Comparison of ENCODE assay signal across 10 cellular contexts in genomic region chr1:168180148-168180524, GRCh38. TPM values are rescaled to one million over a fixed set of nuclear protein-coding genes. Genes with fewer than 3 reads are reported as not detected.
DNase-seq lines count a peak whose midpoint lies in the region; ATAC-seq and TF ChIP-seq lines count a peak whose summit lies in the region.
"Had no signal": no experiment of that assay in that cellular context is flagged by ENCODE, and none has a peak within 500 bp of the region (broad histone marks: within the 10 kb centered on the region; RNA-seq: fewer than 3 reads in every experiment).

No MANE protein-coding gene starts in this region.

- peaks cover 6% of the 10 kb centered on the region for H3K4me1 Mint-ChIP-seq in Caco-2 (ENCODE audit: low read depth, unreplicated experiment)

- POLR2A ChIA-PET in Caco-2 (lab: Charles Lee), result no interaction called here

- peaks cover 57% of the 10 kb centered on the region for H3K79me2 ChIP-seq in MM.1S (ENCODE audit: low read length)

- H3K27me3 ChIP-seq in Caco-2 (replicated peaks; ENCODE audit: control insufficient read depth, insufficient read depth, low read length) (no peaks in the 10 kb centered on the region), MM.1S (replicated peaks; ENCODE audit: insufficient read depth, low read length) (no peaks in the 10 kb centered on the region)

- H3K4me3 Mint-ChIP-seq in Caco-2 (ENCODE audit: unreplicated experiment), result no peak overlapping the region
- H3K4me3 Mint-ChIP-seq: memory B cell had no signal

- H3F3A ChIP-seq in MM.1S (ENCODE audit: insufficient read depth, low read length), result peaks cover 14% of the 10 kb centered on the region

- H4K20me1 ChIP-seq in MM.1S (ENCODE audit: insufficient read depth, low read length), result no peaks in the 10 kb centered on the region

- H3K36me3 Mint-ChIP-seq in Caco-2 (ENCODE audit: insufficient read depth, unreplicated experiment), result no peaks in the 10 kb centered on the region

- BruUV-seq in Caco-2 (replicated peaks; lab: Mats Ljungman, UMichigan), result no TSS peak

- H3K36me3 ChIP-seq in Caco-2 (ENCODE audit: control insufficient read depth, insufficient read depth, low read length) (no peaks in the 10 kb centered on the region), MM.1S (replicated peaks; ENCODE audit: insufficient read depth, low read length) (peaks cover 8% of the 10 kb centered on the region; the same call in 1 of the 2 replicates)

- DNase-seq in Caco-2 (no peak), MM.1S (no peak), epithelial cell of proximal tubule (ENCODE audit: low read depth) (no peak), pons (ENCODE audit: low spot score) (peak; percentile 23), GM13976 (ENCODE audit: low spot score) (no peak), DMS153 (lab: John Stamatoyannopoulos, UW) (no peak)
- DNase-seq: activated T-cell treated with anti-CD3 and anti-CD28 coated beads for 4 hours had no signal

- no peak overlapping the region for H3K27ac Mint-ChIP-seq in Caco-2 (ENCODE audit: unreplicated experiment)
- H3K27ac Mint-ChIP-seq: memory B cell had no signal

- H2AFZ ChIP-seq in MM.1S (ENCODE audit: low read length), result peak overlapping the region; percentile 72

- H3K4me3 ChIP-seq in Caco-2 (ENCODE audit: low read depth, low read length), result peak overlapping the region; percentile 91
- peak overlapping the region; percentile 71 for H3K4me3 ChIP-seq in MM.1S (ENCODE audit: low read length)
- H3K4me3 ChIP-seq in epithelial cell of proximal tubule (ENCODE audit: low read depth, low read length), result peak overlapping the region; percentile 85

- H3K4me1 ChIP-seq in Caco-2 (peaks cover 5% of the 10 kb centered on the region; the same call in 1 of the 2 replicates), MM.1S (ENCODE audit: low read length) (0 out of 2 replicates have a peak, but pooled peaks cover 4% of the 10 kb centered on the region)

- CTCF ChIA-PET in Caco-2 (lab: Charles Lee), result interaction anchor here (0.6 kb wide), 1 partner anchor 45 kb away, joined by 4 read pairs; the partner anchor contains the start of gene SFT2D2

- TF ChIP-seq CTCF in Caco-2 (IDR thresholded peaks at IDR 0.05; ENCODE audit: insufficient read depth in 1 of 2, low read depth in 1 of 2, low read length in 1 of 2, severe bottlenecking in 1 of 2, unreplicated experiment in 1 of 2) (no peak), MM.1S (IDR thresholded peaks at IDR 0.05; ENCODE audit: low read length) (no peak), epithelial cell of proximal tubule (conservative IDR thresholded peaks at IDR 0.05; ENCODE audit: low read depth, low read length) (no peak), GM13976 (IDR thresholded peaks at IDR 0.05; ENCODE audit: borderline replicate concordance, control extremely low read depth, extremely low read depth, insufficient read depth, missing control alignments) (no peak)

- peak overlapping the region; percentile 67; the same call in 1 of the 2 replicates for H3K27ac ChIP-seq in MM.1S (ENCODE audit: low read length)

- H3K4me2 ChIP-seq in MM.1S (ENCODE audit: low read depth, low read length), result peak overlapping the region; percentile 93

- no peaks in the 10 kb centered on the region for H3K9me3 ChIP-seq in Caco-2
- no peaks in the 10 kb centered on the region for H3K9me3 ChIP-seq in MM.1S (replicated peaks; ENCODE audit: insufficient read depth, low read length)

- H3K9ac ChIP-seq in MM.1S (ENCODE audit: low read length), result peak overlapping the region; percentile 69

- in situ Hi-C loops in GM13976 (cut with MboI; ENCODE audit: low sequenced_read_pairs, unreplicated experiment), result no loop called here

- intact Hi-C loops in Caco-2 (cut with micrococcal nuclease; ENCODE audit: unreplicated experiment), result no loop called here

- H3K9me2 ChIP-seq in MM.1S (replicated peaks; ENCODE audit: insufficient read depth, low read length), result no peaks in the 10 kb centered on the region

- ATAC-seq in GM19452 (IDR thresholded peaks at IDR 0.05; ENCODE audit: unreplicated experiment) (no peak), HG02885 (IDR thresholded peaks at IDR 0.05; ENCODE audit: poor library complexity, unreplicated experiment) (no peak)

- no peaks in the 10 kb centered on the region for H3K27me3 Mint-ChIP-seq in Caco-2 (ENCODE audit: insufficient read depth, unreplicated experiment)
- H3K27me3 Mint-ChIP-seq: memory B cell had no signal

- no peaks in the 10 kb centered on the region for H3K9me3 Mint-ChIP-seq in Caco-2 (ENCODE audit: unreplicated experiment)
- H3K9me3 Mint-ChIP-seq: memory B cell had no signal

RNA-seq across cellular contexts. Expression of gene TIPRL, which starts 1.4 kb away (rescaled TPM):
- total RNA-seq in Caco-2 (2022), result 35.7 and 38.1 TPM in 2 replicates
- 23.8 and 27.5 TPM in 2 replicates for total RNA-seq in epithelial cell of proximal tubule

RNA-seq across cellular contexts. Expression of gene GPR161, which starts 43.4 kb away (rescaled TPM):
- 38.2 and 42.7 TPM in 2 replicates for total RNA-seq in Caco-2 (2022)
- total RNA-seq in epithelial cell of proximal tubule, result 9.6 and 11.4 TPM in 2 replicates

RNA-seq across cellular contexts. Expression of gene SFT2D2, which starts 45.7 kb away (rescaled TPM):
- total RNA-seq in Caco-2 (2022), result 58.7 and 59.3 TPM in 2 replicates
- 22.5 and 25.3 TPM in 2 replicates for total RNA-seq in epithelial cell of proximal tubule
